In genomic region chr9:94140791-94141790, GRCh38 we compare ENCODE assay signal across 13 cellular contexts. TPM values are rescaled to one million over a fixed set of nuclear protein-coding genes. Genes with fewer than 3 reads are reported as not detected.
DNase-seq lines count a peak whose midpoint lies in the region; ATAC-seq and TF ChIP-seq lines count a peak whose summit lies in the region.
"Had no signal": no experiment of that assay in that cellular context is flagged by ENCODE, and none has a peak within 500 bp of the region (broad histone marks: within the 10 kb centered on the region; RNA-seq: fewer than 3 reads in every experiment).

No MANE protein-coding gene starts in this region.

- H3K9ac ChIP-seq in adipocyte (ENCODE audit: low read length): peak overlapping the region; percentile 69
- H3K9ac ChIP-seq: BLaER1 had no signal

- intact Hi-C loops in sigmoid colon (cut with DNase I): loop anchor here (2.0 kb wide), 1 partner anchor 24 kb away; no protein-coding TSS in a partner anchor

- H3K9me3 Mint-ChIP-seq in glutamatergic neuron (ENCODE audit: unreplicated experiment): peaks cover 8% of the 10 kb centered on the region
- no peaks in the 10 kb centered on the region for H3K9me3 Mint-ChIP-seq in CD8-positive, alpha-beta memory T cell
- H3K9me3 Mint-ChIP-seq: activated T-cell treated with anti-CD3 and anti-CD28 coated beads, Interleukin-2, amount 50 U/mL, for 24 hours; immature natural killer cell had no signal

- no peaks in the 10 kb centered on the region for H3K36me3 ChIP-seq in adipocyte (ENCODE audit: control insufficient read depth, insufficient read depth, low read length, severe bottlenecking)
- H3K36me3 ChIP-seq in sigmoid colon: no peaks in the 10 kb centered on the region
- H3K36me3 ChIP-seq in CD8-positive, alpha-beta memory T cell (ENCODE audit: insufficient read depth, low read length): no peaks in the 10 kb centered on the region
- H3K36me3 ChIP-seq: BLaER1 had no signal

- no peak for TF ChIP-seq POLR2A in sigmoid colon (IDR thresholded peaks at IDR 0.05)

- H3K27ac Mint-ChIP-seq in glutamatergic neuron (ENCODE audit: unreplicated experiment): peak overlapping the region; percentile 67
- H3K27ac Mint-ChIP-seq in CD8-positive, alpha-beta memory T cell: peak overlapping the region in 1 of 8 donors; percentile 37
- H3K27ac Mint-ChIP-seq: activated T-cell treated with anti-CD3 and anti-CD28 coated beads, Interleukin-2, amount 50 U/mL, for 24 hours; immature natural killer cell had no signal

- TF ChIP-seq EP300 in sigmoid colon (IDR thresholded peaks at IDR 0.05): no peak

- ATAC-seq in omental fat pad (ENCODE audit: low FRiP score) (no peak), HG02870 (IDR thresholded peaks at IDR 0.05; ENCODE audit: unreplicated experiment) (no peak)

- WGBS in sigmoid colon, 2 donors: 85 to 88% methylated on average over 13 of the region's 13 CpGs

- peaks cover 22% of the 10 kb centered on the region for H3K4me1 Mint-ChIP-seq in glutamatergic neuron (ENCODE audit: low read depth, unreplicated experiment)
- no peaks in the 10 kb centered on the region for H3K4me1 Mint-ChIP-seq in CD8-positive, alpha-beta memory T cell
- H3K4me1 Mint-ChIP-seq: immature natural killer cell had no signal

- POLR2A ChIA-PET in CD8-positive, alpha-beta memory T cell (lab: Charles Lee): no interaction called here

- H3K27me3 ChIP-seq in adipocyte (replicated peaks; ENCODE audit: control insufficient read depth, insufficient read depth, low read length) (no peaks in the 10 kb centered on the region), sigmoid colon (no peaks in the 10 kb centered on the region)
- no peaks in the 10 kb centered on the region for H3K27me3 ChIP-seq in CD8-positive, alpha-beta memory T cell (ENCODE audit: insufficient read depth, low read length, poor library complexity, severe bottlenecking)
- H3K27me3 ChIP-seq: BLaER1 had no signal

- TF ChIP-seq CTCF in glutamatergic neuron (IDR thresholded peaks at IDR 0.05; ENCODE audit: partially characterized antibody, unreplicated experiment): no peak
- no peak for TF ChIP-seq CTCF in sigmoid colon (IDR thresholded peaks at IDR 0.05)
- TF ChIP-seq CTCF in omental fat pad (IDR thresholded peaks at IDR 0.05): no peak

- peak overlapping the region; percentile 83 to 90 (median 88) for H3K27ac ChIP-seq in sigmoid colon
- no peak overlapping the region for H3K27ac ChIP-seq in CD8-positive, alpha-beta memory T cell (ENCODE audit: low read depth, low read length)
- H3K27ac ChIP-seq: BLaER1 had no signal

- CTCF ChIA-PET in CD8-positive, alpha-beta memory T cell (lab: Charles Lee): no interaction called here

- H3K27me3 Mint-ChIP-seq in glutamatergic neuron (ENCODE audit: unreplicated experiment): no peaks in the 10 kb centered on the region
- peaks cover 0 to 7% of the 10 kb centered on the region in 2 donors for H3K27me3 Mint-ChIP-seq in CD8-positive, alpha-beta memory T cell
- H3K27me3 Mint-ChIP-seq: activated T-cell treated with anti-CD3 and anti-CD28 coated beads, Interleukin-2, amount 50 U/mL, for 24 hours had no signal

- H3K9me3 ChIP-seq in adipocyte (ENCODE audit: control insufficient read depth, low read length) (no peaks in the 10 kb centered on the region), sigmoid colon (no peaks in the 10 kb centered on the region)
- no peaks in the 10 kb centered on the region for H3K9me3 ChIP-seq in CD8-positive, alpha-beta memory T cell (ENCODE audit: low read length)
- H3K9me3 ChIP-seq: BLaER1 had no signal

- DNase-seq in DMS 273 (lab: John Stamatoyannopoulos, UW; ENCODE audit: unreplicated experiment) (peak; percentile 80), adipocyte (ENCODE audit: low read depth) (no peak), glutamatergic neuron (no peak), sigmoid colon (no peak), omental fat pad (ENCODE audit: low spot score) (no peak), NCI-H345 (lab: John Stamatoyannopoulos, UW) (no peak)
- DNase-seq in CD8-positive, alpha-beta memory T cell: no peak
- DNase-seq: activated T-cell treated with anti-CD3 and anti-CD28 coated beads, Interleukin-2, amount 50 U/mL, for 24 hours; effector CD4-positive, alpha-beta T cell; immature natural killer cell; NCI-H774 had no signal

- H3K4me3 ChIP-seq in adipocyte (ENCODE audit: low read length) (peak overlapping the region; percentile 63), sigmoid colon (no peak overlapping the region)
- no peak overlapping the region for H3K4me3 ChIP-seq in CD8-positive, alpha-beta memory T cell (ENCODE audit: low read length)
- H3K4me3 ChIP-seq: BLaER1 had no signal

- H3K4me1 ChIP-seq in adipocyte (ENCODE audit: control insufficient read depth, insufficient read depth, low read length) (peaks cover 43% of the 10 kb centered on the region), sigmoid colon (peaks cover 0 to 65% (median 54%) of the 10 kb centered on the region in 4 donors)
- no peaks in the 10 kb centered on the region for H3K4me1 ChIP-seq in CD8-positive, alpha-beta memory T cell (ENCODE audit: insufficient read depth, low read length)
- H3K4me1 ChIP-seq: BLaER1 had no signal

- H3K4me3 Mint-ChIP-seq in glutamatergic neuron (ENCODE audit: unreplicated experiment): peak overlapping the region; percentile 57
- no peak overlapping the region for H3K4me3 Mint-ChIP-seq in CD8-positive, alpha-beta memory T cell
- H3K4me3 Mint-ChIP-seq: activated T-cell treated with anti-CD3 and anti-CD28 coated beads, Interleukin-2, amount 50 U/mL, for 24 hours; immature natural killer cell had no signal

- no peaks in the 10 kb centered on the region for H3K36me3 Mint-ChIP-seq in glutamatergic neuron (ENCODE audit: unreplicated experiment)
- H3K36me3 Mint-ChIP-seq in CD8-positive, alpha-beta memory T cell: no peaks in the 10 kb centered on the region
- H3K36me3 Mint-ChIP-seq: immature natural killer cell had no signal

RNA-seq across cellular contexts. Expression of gene PTPDC1, which starts 56.8 kb away (rescaled TPM):
- total RNA-seq in glutamatergic neuron (ENCODE audit: unreplicated experiment) (9.7 TPM), sigmoid colon (10 to 100 TPM; 12.0 to 16.3 (median 13.8) TPM), omental fat pad (10 to 100 TPM in 2 of 4 donors, 1 to 10 TPM in 2; 7.6 to 19.9 (median 12.0) TPM)
- 1 to 10 TPM; 2.1 to 2.5 (median 2.4) TPM for polyA plus RNA-seq in sigmoid colon
- total RNA-seq in CD8-positive, alpha-beta memory T cell: 1 to 10 TPM; 5.7 to 6.2 TPM
- polyA plus RNA-seq in CD8-positive, alpha-beta memory T cell: 1.8 TPM
